In genomic region chr2:9474361-9475117, GRCh38 we compare ENCODE assay signal across 8 cellular contexts. TPM values are rescaled to one million over a fixed set of nuclear protein-coding genes. Genes with fewer than 3 reads are reported as not detected.
DNase-seq lines count a peak whose midpoint lies in the region; ATAC-seq and TF ChIP-seq lines count a peak whose summit lies in the region.

TSS of gene IAH1 (plus strand) at chr2:9474551. CDS start at chr2:9474567, 16 bp downstream.

- H3K4me3 ChIP-seq in AG04450 (ENCODE audit: low read depth, low read length): peak within 1 kb of the TSS; percentile 57

- H3K27ac ChIP-seq in AG04450 (ENCODE audit: low read depth, low read length): peak within 1 kb of the TSS; percentile 62

- DNase-seq in AG04450 (ENCODE audit: low read depth, low spot score) (no peak), myocyte (ENCODE audit: low read depth) (peak; percentile 66)
- peak; percentile 29 for DNase-seq in NK-92 treated with Interleukin-12 subunit alpha and Interleukin-12 subunit beta, amount 100 ng/mL, for 24 hours (lab: John Stamatoyannopoulos, UW)
- peak; percentile 86 for DNase-seq in activated T-cell treated with anti-CD3 and anti-CD28 coated beads, Interleukin-2, amount 50 U/mL, for 24 hours
- peak; percentile 41 to 49 for DNase-seq in stimulated activated CD8-positive, alpha-beta memory T cell treated with anti-CD3 and anti-CD28 coated beads, Interleukin-7, amount 100 ng/mL, for 48 hours (ENCODE audit: extremely low read depth in 1 of 2, low read depth in 1 of 2)

- TF ChIP-seq POLR2A in GM18526 (IDR thresholded peaks at IDR 0.05; ENCODE audit: extremely low read depth, insufficient read length): peak; percentile 73

- peak within 1 kb of the TSS; percentile 92 for H3K27ac Mint-ChIP-seq in activated T-cell treated with anti-CD3 and anti-CD28 coated beads, Interleukin-2, amount 50 U/mL, for 24 hours

- H3K27me3 ChIP-seq in AG04450 (ENCODE audit: control insufficient read depth, insufficient read depth, low read length): no peaks in the 10 kb centered on the region

- peaks cover 51% of the 10 kb centered on the region for H3K4me1 Mint-ChIP-seq in activated T-cell treated with anti-CD3 and anti-CD28 coated beads, Interleukin-2, amount 50 U/mL, for 24 hours (ENCODE audit: low read depth)

- H3K36me3 Mint-ChIP-seq in activated T-cell treated with anti-CD3 and anti-CD28 coated beads, Interleukin-2, amount 50 U/mL, for 24 hours (ENCODE audit: low read depth): peaks cover 87% of the 10 kb centered on the region

- CTCF ChIA-PET in AG04450 (lab: Charles Lee): interaction anchor here (0.7 kb wide), 1 partner anchor 296 kb away, joined by 3 read pairs; no protein-coding TSS in a partner anchor

- H3K9me3 Mint-ChIP-seq in activated T-cell treated with anti-CD3 and anti-CD28 coated beads, Interleukin-2, amount 50 U/mL, for 24 hours: no peaks in the 10 kb centered on the region

- no peaks in the 10 kb centered on the region; the same call in 1 of the 2 replicates for H3K9me3 ChIP-seq in AG04450 (ENCODE audit: control insufficient read depth, insufficient read depth, low read length)

- peak within 1 kb of the TSS; percentile 83 for H3K4me3 Mint-ChIP-seq in activated T-cell treated with anti-CD3 and anti-CD28 coated beads, Interleukin-2, amount 50 U/mL, for 24 hours

- ATAC-seq in HG03045 (IDR thresholded peaks at IDR 0.05; ENCODE audit: unreplicated experiment) (peak; percentile 82), esophagus mucosa (peak; percentile 86)

- TF ChIP-seq CTCF in AG04450 (IDR thresholded peaks at IDR 0.05; ENCODE audit: low read depth, low read length): no peak

- POLR2A ChIA-PET in AG04450 (lab: Yijun Ruan, JAX): interaction anchor here (0.8 to 1.1 kb wide), 3 partner anchors 11 to 81 kb away, joined by 3 to 4 read pairs (median 3); partner anchors contain the start of gene ADAM17

- H3K27me3 Mint-ChIP-seq in activated T-cell treated with anti-CD3 and anti-CD28 coated beads, Interleukin-2, amount 50 U/mL, for 24 hours: no peaks in the 10 kb centered on the region

RNA-seq across cellular contexts. Expression of gene IAH1, which starts in this region (rescaled TPM):
- 121 and 127 TPM in 2 replicates for polyA plus RNA-seq in AG04450 (2011; rRNA removed)
- 40.8 and 47.4 TPM in 2 replicates for polyA minus RNA-seq in AG04450 (2011; rRNA and poly(A)+ RNA removed)
- total RNA-seq in esophagus mucosa (32.2 TPM), myocyte (71.4 and 81.8 TPM in 2 replicates)
- polyA plus RNA-seq in myocyte (2012): 87.7 TPM
